9 cellular contexts compared by ENCODE assay signal in genomic region chr19:36605839-36606478, GRCh38. TPM values are rescaled to one million over a fixed set of nuclear protein-coding genes. Genes with fewer than 3 reads are reported as not detected.
A peak's percentile ranks its signal among the peaks of the same experiment; 100 is the strongest.
DNase-seq lines count a peak whose midpoint lies in the region; ATAC-seq, FAIRE-seq and TF ChIP-seq lines count a peak whose summit lies in the region.
"Had no signal": no experiment of that assay in that cellular context is flagged by ENCODE, and none has a peak within 500 bp of the region (broad histone marks: within the 10 kb centered on the region; RNA-seq: fewer than 3 reads in every experiment).

No MANE protein-coding gene starts in this region.

- DNase-seq in stimulated activated naive CD8-positive, alpha-beta T cell treated with anti-CD3 and anti-CD28 coated beads, Interleukin-15, Interleukin-2, amounts not matched to agents 100 U/mL and 50 U/mL, for 24 hours = no peak
- no peak for DNase-seq in SJCRH30
- no peak for DNase-seq in fibroblast of mammary gland (ENCODE audit: low read depth)
- DNase-seq in psoas muscle = no peak
- DNase-seq in D721Med (ENCODE audit: insufficient read length, low spot score) = no peak
- no peak for DNase-seq in HT-29 (ENCODE audit: low spot score)
- DNase-seq in activated CD4-positive, alpha-beta T cell treated with anti-CD3 and anti-CD28 coated beads, Interleukin-2, amount 50 U/mL, for 1 hour = no peak

- H3K36me3 Mint-ChIP-seq in stimulated activated naive CD8-positive, alpha-beta T cell treated with anti-CD3 and anti-CD28 coated beads, Interleukin-15, Interleukin-2, amounts not matched to agents 100 ng/mL and 50 ng/mL, for 24 hours (ENCODE audit: low read depth) = peaks cover 57% of the 10 kb centered on the region

- no peak for ATAC-seq in stimulated activated naive CD8-positive, alpha-beta T cell treated with anti-CD3 and anti-CD28 coated beads, Interleukin-15, Interleukin-2, amounts not matched to agents 100 U/mL and 50 U/mL, for 24 hours
- ATAC-seq in psoas muscle = peak in 1 of 4 donors; percentile 7

- intact Hi-C loops in psoas muscle (cut with DNase I) = no loop called here

- H3K27ac ChIP-seq in SJCRH30 (peak overlapping the region; percentile 56; the same call in 1 of the 2 replicates), psoas muscle (peak overlapping the region; percentile 78)
- H3K27ac ChIP-seq: epithelial cell of prostate had no signal

- H3K4me1 Mint-ChIP-seq in stimulated activated naive CD8-positive, alpha-beta T cell treated with anti-CD3 and anti-CD28 coated beads, Interleukin-15, Interleukin-2, amounts not matched to agents 100 ng/mL and 50 ng/mL, for 24 hours (ENCODE audit: low read depth) = peaks cover 31% of the 10 kb centered on the region

- H3K36me3 ChIP-seq in SJCRH30 = peaks cover 13% of the 10 kb centered on the region
- peaks cover 11 to 21% of the 10 kb centered on the region in 2 donors for H3K36me3 ChIP-seq in psoas muscle (ENCODE audit: insufficient read depth in 1 of 2, low read depth in 1 of 2)

- H3K27ac Mint-ChIP-seq in stimulated activated naive CD8-positive, alpha-beta T cell treated with anti-CD3 and anti-CD28 coated beads, Interleukin-15, Interleukin-2, amounts not matched to agents 100 ng/mL and 50 ng/mL, for 24 hours = peak overlapping the region; percentile 89

- H3K27me3 Mint-ChIP-seq in stimulated activated naive CD8-positive, alpha-beta T cell treated with anti-CD3 and anti-CD28 coated beads, Interleukin-15, Interleukin-2, amounts not matched to agents 100 ng/mL and 50 ng/mL, for 24 hours = no peaks in the 10 kb centered on the region

- peak overlapping the region; percentile 88 for H3K4me3 Mint-ChIP-seq in stimulated activated naive CD8-positive, alpha-beta T cell treated with anti-CD3 and anti-CD28 coated beads, Interleukin-15, Interleukin-2, amounts not matched to agents 100 ng/mL and 50 ng/mL, for 24 hours

- peaks cover 2% of the 10 kb centered on the region; the same call in 1 of the 2 replicates for H3K9me3 ChIP-seq in SJCRH30 (replicated peaks)
- H3K9me3 ChIP-seq in psoas muscle = peaks cover 28% of the 10 kb centered on the region

- H3K27me3 ChIP-seq in SJCRH30 = no peaks in the 10 kb centered on the region
- no peaks in the 10 kb centered on the region for H3K27me3 ChIP-seq in psoas muscle (ENCODE audit: insufficient read depth in 3 of 3, low read length in 2 of 3)

- 0 to 4% (median 3%) methylated on average over 2 of the region's 2 CpGs for WGBS in psoas muscle, 3 donors

- FAIRE-seq in D721Med (lab: Jason Lieb, UNC) = no peak

- H3K4me1 ChIP-seq in SJCRH30 (no peaks in the 10 kb centered on the region), psoas muscle (peaks cover 8% of the 10 kb centered on the region)

- peak overlapping the region; percentile 71 for H3K4me3 ChIP-seq in SJCRH30
- H3K4me3 ChIP-seq in fibroblast of mammary gland (ENCODE audit: control insufficient read depth, low read depth, low read length) = peak overlapping the region; percentile 74
- H3K4me3 ChIP-seq in psoas muscle = peak overlapping the region; percentile 84

- H3K9me3 Mint-ChIP-seq in stimulated activated naive CD8-positive, alpha-beta T cell treated with anti-CD3 and anti-CD28 coated beads, Interleukin-15, Interleukin-2, amounts not matched to agents 100 ng/mL and 50 ng/mL, for 24 hours = peaks cover 20% of the 10 kb centered on the region

- no peak for TF ChIP-seq CTCF in fibroblast of mammary gland (conservative IDR thresholded peaks at IDR 0.05; ENCODE audit: control insufficient read depth, insufficient read depth, low read depth, low read length)
- no peak for TF ChIP-seq CTCF in psoas muscle (IDR thresholded peaks at IDR 0.05)
- TF ChIP-seq CTCF in D721Med (IDR thresholded peaks at IDR 0.05; ENCODE audit: insufficient read depth, missing control alignments) = no peak

RNA-seq across cellular contexts. Expression of gene ZNF382, which starts 0.8 kb away (rescaled TPM):
- total RNA-seq in SJCRH30 (2014; rRNA removed; shearing (Covaris generic)) = 13.3 and 16.5 TPM in 2 replicates
- 1 to 10 TPM in 3 of 4 donors, under 1 TPM in 1; 0.61 to 6.7 (median 2.4) TPM for total RNA-seq in psoas muscle
- 1 to 10 TPM in 2 of 3 donors, under 1 TPM in 1; 0.77 to 1.5 (median 1.2) TPM for polyA plus RNA-seq in psoas muscle
- total RNA-seq in HT-29 (2014; rRNA removed; shearing (Covaris generic)) = not detected in 2 replicates

RNA-seq across cellular contexts. Expression of gene ZNF529, which starts 32.9 kb away (rescaled TPM):
- total RNA-seq in SJCRH30 (2014; rRNA removed; shearing (Covaris generic)) = 12.6 and 16.9 TPM in 2 replicates
- 10 to 100 TPM in 1 of 4 donors, 1 to 10 TPM in 3; 6.1 to 10.4 (median 8.1) TPM for total RNA-seq in psoas muscle
- polyA plus RNA-seq in psoas muscle = 1 to 10 TPM; 2.3 to 5.4 (median 3.1) TPM
- total RNA-seq in HT-29 (2014; rRNA removed; shearing (Covaris generic)) = 0.25 and 0.44 TPM in 2 replicates
